In genomic region chr7:100902638-100903037, GRCh38 we compare ENCODE assay signal across 1 cellular context.
TF ChIP-seq lines count a peak whose summit lies in the region.

No MANE protein-coding gene starts in this region.

TF ChIP-seq in HepG2, 621 proteins besides CTCF, POLR2A, EP300 and RAD21:
- TF ChIP-seq ZNF746 (CRISPR knock-in tag; IDR thresholded peaks at IDR 0.05) (no peak), NFIB (CRISPR knock-in tag; IDR thresholded peaks at IDR 0.05; ENCODE audit: borderline replicate concordance) (no peak), KMT2A (CRISPR knock-in tag; IDR thresholded peaks at IDR 0.05) (no peak), ZBTB10 (CRISPR knock-in tag; IDR thresholded peaks at IDR 0.05; ENCODE audit: borderline replicate concordance) (no peak), E2F2 (CRISPR knock-in tag; IDR thresholded peaks at IDR 0.05; ENCODE audit: borderline replicate concordance) (no peak), SMAD3 (CRISPR knock-in tag; IDR thresholded peaks at IDR 0.05) (no peak), PHF8 (CRISPR knock-in tag; IDR thresholded peaks at IDR 0.05) (no peak), MYPOP (CRISPR knock-in tag; IDR thresholded peaks at IDR 0.05) (no peak), ZNF749 (CRISPR knock-in tag; IDR thresholded peaks at IDR 0.05; ENCODE audit: borderline replicate concordance) (no peak), SRSF1 (optimal IDR thresholded peaks at IDR 0.05; ENCODE audit: low read depth, low read length) (no peak), ARID3A (IDR thresholded peaks at IDR 0.05; ENCODE audit: low read depth, low read length) (no peak), ZNF883 (CRISPR knock-in tag; IDR thresholded peaks at IDR 0.05; ENCODE audit: not compliant biosample characterization) (no peak), NR2C2 (CRISPR knock-in tag; IDR thresholded peaks at IDR 0.05; ENCODE audit: borderline replicate concordance) (no peak)
